Comparison of ENCODE assay signal across 21 cellular contexts in genomic region chr1:74748962-74749361, GRCh38. TPM values are rescaled to one million over a fixed set of nuclear protein-coding genes. Genes with fewer than 3 reads are reported as not detected.
DNase-seq lines count a peak whose midpoint lies in the region; ATAC-seq and FAIRE-seq lines count a peak whose summit lies in the region.
"Had no signal": no experiment of that assay in that cellular context is flagged by ENCODE, and none has a peak within 500 bp of the region (broad histone marks: within the 10 kb centered on the region; RNA-seq: fewer than 3 reads in every experiment).

No MANE protein-coding gene starts in this region.

- no peaks in the 10 kb centered on the region for H3K27me3 Mint-ChIP-seq in activated T-cell treated with anti-CD3 and anti-CD28 coated beads, Interleukin-2, amount 50 U/mL, for 24 hours
- H3K27me3 Mint-ChIP-seq in activated T-cell treated with anti-CD3 and anti-CD28 coated beads, Interleukin-2, amount 50 U/mL, for 4 hours (ENCODE audit: low read depth) = no peaks in the 10 kb centered on the region
- peaks cover 0 to 2% (median 0%) of the 10 kb centered on the region in 3 donors for H3K27me3 Mint-ChIP-seq in immature natural killer cell (ENCODE audit: low read depth in 3 of 3)
- H3K27me3 Mint-ChIP-seq: CD8-positive, alpha-beta memory T cell; stimulated activated naive CD8-positive, alpha-beta T cell treated with anti-CD3 and anti-CD28 coated beads, Interleukin-15, amount 100 ng/mL, for 72 hours had no signal

- H3K4me3 Mint-ChIP-seq in activated T-cell treated with anti-CD3 and anti-CD28 coated beads, Interleukin-2, amount 50 U/mL, for 24 hours = no peak overlapping the region
- H3K4me3 Mint-ChIP-seq in activated T-cell treated with anti-CD3 and anti-CD28 coated beads, Interleukin-2, amount 50 U/mL, for 4 hours = no peak overlapping the region
- H3K4me3 Mint-ChIP-seq in immature natural killer cell = no peak overlapping the region
- H3K4me3 Mint-ChIP-seq: CD8-positive, alpha-beta memory T cell; stimulated activated naive CD8-positive, alpha-beta T cell treated with anti-CD3 and anti-CD28 coated beads, Interleukin-15, amount 100 ng/mL, for 72 hours had no signal

- FAIRE-seq in small intestine (lab: Jason Lieb, UNC) = no peak
- FAIRE-seq: G401.6, islet of Langerhans had no signal

- WGBS in small intestine, 3 donors = 91 to 99% (median 94%) methylated on average over 1 of the region's 1 CpG

- ATAC-seq in activated T-cell treated with anti-CD3 and anti-CD28 coated beads, Interleukin-2, amount 50 U/mL, for 4 hours = no peak
- ATAC-seq in HG02610 (IDR thresholded peaks at IDR 0.05; ENCODE audit: unreplicated experiment) = peak; percentile 43
- ATAC-seq in HG03378 (IDR thresholded peaks at IDR 0.05; ENCODE audit: unreplicated experiment) = peak; percentile 42
- ATAC-seq: stimulated activated naive CD8-positive, alpha-beta T cell treated with anti-CD3 and anti-CD28 coated beads, Interleukin-15, amount 100 ng/mL, for 72 hours had no signal

- H3K36me3 ChIP-seq in small intestine (ENCODE audit: control insufficient read depth in 2 of 2, insufficient read depth in 2 of 2, low read length in 2 of 2) = peaks cover 4 to 10% of the 10 kb centered on the region in 2 donors

- peak overlapping the region; percentile 11 for H3K27ac Mint-ChIP-seq in activated T-cell treated with anti-CD3 and anti-CD28 coated beads, Interleukin-2, amount 50 U/mL, for 24 hours
- no peak overlapping the region for H3K27ac Mint-ChIP-seq in immature natural killer cell
- H3K27ac Mint-ChIP-seq: CD8-positive, alpha-beta memory T cell had no signal

- DNase-seq in activated T-cell treated with anti-CD3 and anti-CD28 coated beads, Interleukin-2, amount 50 U/mL, for 24 hours = no peak
- DNase-seq in activated T-cell treated with anti-CD3 and anti-CD28 coated beads, Interleukin-2, amount 50 U/mL, for 4 hours = no peak
- peak; percentile 32 for DNase-seq in small intestine
- no peak for DNase-seq in immature natural killer cell
- DNase-seq in NCI-H82 treated with DMSO at 0.1 percent for 48 hours (lab: John Stamatoyannopoulos, UW; ENCODE audit: unreplicated experiment) = no peak
- no peak for DNase-seq in hepatic stellate cell (ENCODE audit: low spot score)
- DNase-seq: activated CD4-positive, alpha-beta T cell treated with anti-CD3 and anti-CD28 coated beads, Interleukin-2, amount 50 U/mL, for 1 hour; anterior cingulate cortex; CD8-positive, alpha-beta memory T cell; midbrain; NCI-H1092 treated with DMSO at 0.1 percent for 48 hours; SHP77; stimulated activated naive CD8-positive, alpha-beta T cell treated with anti-CD3 and anti-CD28 coated beads, Interleukin-15, amount 100 ng/mL, for 72 hours had no signal

- peaks cover 11% of the 10 kb centered on the region for H3K4me1 Mint-ChIP-seq in activated T-cell treated with anti-CD3 and anti-CD28 coated beads, Interleukin-2, amount 50 U/mL, for 24 hours (ENCODE audit: low read depth)
- H3K4me1 Mint-ChIP-seq in activated T-cell treated with anti-CD3 and anti-CD28 coated beads, Interleukin-2, amount 50 U/mL, for 4 hours (ENCODE audit: low read depth) = no peaks in the 10 kb centered on the region
- peaks cover 5 to 14% of the 10 kb centered on the region in 2 donors for H3K4me1 Mint-ChIP-seq in immature natural killer cell
- H3K4me1 Mint-ChIP-seq: stimulated activated naive CD8-positive, alpha-beta T cell treated with anti-CD3 and anti-CD28 coated beads, Interleukin-15, amount 100 ng/mL, for 72 hours had no signal

- no peak overlapping the region for H3K27ac ChIP-seq in small intestine (ENCODE audit: low read depth in 1 of 2, low read length in 1 of 2)
- H3K27ac ChIP-seq: coronary artery, epithelial cell of prostate, vagina had no signal

- no peaks in the 10 kb centered on the region for H3K27me3 ChIP-seq in small intestine (ENCODE audit: control insufficient read depth in 2 of 2, insufficient read depth in 2 of 2, low read length in 2 of 2)
- H3K27me3 ChIP-seq: vagina had no signal

- no peaks in the 10 kb centered on the region for H3K4me1 ChIP-seq in small intestine (ENCODE audit: control insufficient read depth in 2 of 2, insufficient read depth in 1 of 2, low read depth in 1 of 2, low read length in 1 of 2)
- H3K4me1 ChIP-seq: vagina had no signal

- H3K9me3 ChIP-seq in small intestine (ENCODE audit: control insufficient read depth, low read depth) = no peaks in the 10 kb centered on the region
- H3K9me3 ChIP-seq: vagina had no signal

- peaks cover 91% of the 10 kb centered on the region for H3K36me3 Mint-ChIP-seq in activated T-cell treated with anti-CD3 and anti-CD28 coated beads, Interleukin-2, amount 50 U/mL, for 24 hours (ENCODE audit: low read depth)
- peaks cover 65% of the 10 kb centered on the region for H3K36me3 Mint-ChIP-seq in activated T-cell treated with anti-CD3 and anti-CD28 coated beads, Interleukin-2, amount 50 U/mL, for 4 hours (ENCODE audit: insufficient read depth)
- peaks cover 46 to 61% (median 49%) of the 10 kb centered on the region in 3 donors for H3K36me3 Mint-ChIP-seq in immature natural killer cell

- no peak overlapping the region for H3K4me3 ChIP-seq in small intestine (ENCODE audit: low read depth in 1 of 2, low read length in 2 of 2)
- H3K4me3 ChIP-seq: coronary artery, smooth muscle cell, vagina had no signal

- peaks cover 7% of the 10 kb centered on the region for H3K9me3 Mint-ChIP-seq in activated T-cell treated with anti-CD3 and anti-CD28 coated beads, Interleukin-2, amount 50 U/mL, for 24 hours
- H3K9me3 Mint-ChIP-seq in activated T-cell treated with anti-CD3 and anti-CD28 coated beads, Interleukin-2, amount 50 U/mL, for 4 hours = peaks cover 3% of the 10 kb centered on the region
- peaks cover 0 to under 1% (median 0%) of the 10 kb centered on the region in 6 donors for H3K9me3 Mint-ChIP-seq in immature natural killer cell
- H3K9me3 Mint-ChIP-seq: CD8-positive, alpha-beta memory T cell had no signal

RNA-seq across cellular contexts. Expression of gene TYW3, which starts 16.0 kb away (rescaled TPM):
- total RNA-seq in activated T-cell treated with anti-CD3 and anti-CD28 coated beads, Interleukin-2, amount 50 U/mL, for 4 hours = 10 to 100 TPM; 36.9 to 57.3 (median 46.9) TPM
- polyA plus RNA-seq in small intestine (10 to 100 TPM; 11.0 to 11.6 (median 11.2) TPM), immature natural killer cell (10 to 100 TPM in 1 of 3 donors, 1 to 10 TPM in 2; 4.8 to 12.5 (median 7.6) TPM)
- total RNA-seq: smooth muscle cell had no signal
- polyA plus RNA-seq: smooth muscle cell had no signal

RNA-seq across cellular contexts. Expression of gene CRYZ, which starts 16.1 kb away (rescaled TPM):
- total RNA-seq in activated T-cell treated with anti-CD3 and anti-CD28 coated beads, Interleukin-2, amount 50 U/mL, for 4 hours = 10 to 100 TPM in 1 of 3 donors, 1 to 10 TPM in 2; 6.9 to 12.3 (median 7.9) TPM
- polyA plus RNA-seq in small intestine (100 to 1,000 TPM in 1 of 3 donors, 10 to 100 TPM in 2; 28.7 to 157 (median 92.1) TPM), immature natural killer cell (10 to 100 TPM; 42.1 to 70.5 (median 55.3) TPM)
- total RNA-seq: smooth muscle cell had no signal
- polyA plus RNA-seq: smooth muscle cell had no signal

Comparison
In these comparisons a context has a peak if more than half of its experiments do, and no peak if none do; other contexts are left out.
1. ATAC-seq: peak in HG02610 (single experiment) and HG03378 (single experiment); none in activated T-cell treated with anti-CD3 and anti-CD28 coated beads, Interleukin-2, amount 50 U/mL, for 4 hours (0 of 2).